In genomic region chrX:69503228-69503834, GRCh38 we compare ENCODE assay signal across 8 cellular contexts. TPM values are rescaled to one million over a fixed set of nuclear protein-coding genes. Genes with fewer than 3 reads are reported as not detected.
DNase-seq lines count a peak whose midpoint lies in the region; ATAC-seq and TF ChIP-seq lines count a peak whose summit lies in the region.

No MANE protein-coding gene starts in this region.

- no peaks in the 10 kb centered on the region for H3K9me3 Mint-ChIP-seq in activated T-helper 1 cell treated with anti-CD3 and anti-CD28 coated beads, Interleukin-12 subunit alpha, Interleukin-12 subunit beta, Interleukin-2, Interleukin-4 antibody, amounts not matched to agents 30 ng/mL and 10 ng/mL and 1 ng/mL, durations not matched to agents 14 hours and 24 hours and 36 hours

- ATAC-seq in GM19463 (IDR thresholded peaks at IDR 0.05; ENCODE audit: unreplicated experiment): no peak
- ATAC-seq in HG03135 (IDR thresholded peaks at IDR 0.05; ENCODE audit: unreplicated experiment): no peak
- no peak for ATAC-seq in HG02610 (IDR thresholded peaks at IDR 0.05; ENCODE audit: unreplicated experiment)

- H3K4me1 Mint-ChIP-seq in activated T-helper 1 cell treated with anti-CD3 and anti-CD28 coated beads, Interleukin-12 subunit alpha, Interleukin-12 subunit beta, Interleukin-2, Interleukin-4 antibody, amounts not matched to agents 30 ng/mL and 10 ng/mL and 1 ng/mL, durations not matched to agents 14 hours and 24 hours and 36 hours (ENCODE audit: low read depth): no peaks in the 10 kb centered on the region

- no peaks in the 10 kb centered on the region for H3K36me3 Mint-ChIP-seq in activated T-helper 1 cell treated with anti-CD3 and anti-CD28 coated beads, Interleukin-12 subunit alpha, Interleukin-12 subunit beta, Interleukin-2, Interleukin-4 antibody, amounts not matched to agents 30 ng/mL and 10 ng/mL and 1 ng/mL, durations not matched to agents 14 hours and 24 hours and 36 hours (ENCODE audit: low read depth)

- intact Hi-C loops in activated T-helper 1 cell treated with anti-CD3 and anti-CD28 coated beads, Interleukin-12 subunit alpha, Interleukin-12 subunit beta, Interleukin-2, Interleukin-4 antibody, amounts not matched to agents 30 ng/mL and 10 ng/mL and 1 ng/mL, durations not matched to agents 14 hours and 24 hours and 36 hours (cut with micrococcal nuclease): loop anchor here (5.0 kb wide), 1 partner anchor 114 kb away; the partner anchor contains the start of gene EDA

- H3K27me3 Mint-ChIP-seq in activated T-helper 1 cell treated with anti-CD3 and anti-CD28 coated beads, Interleukin-12 subunit alpha, Interleukin-12 subunit beta, Interleukin-2, Interleukin-4 antibody, amounts not matched to agents 30 ng/mL and 10 ng/mL and 1 ng/mL, durations not matched to agents 14 hours and 24 hours and 36 hours (ENCODE audit: insufficient read depth): peaks cover 11% of the 10 kb centered on the region

- DNase-seq in COLO668 (lab: John Stamatoyannopoulos, UW; ENCODE audit: unreplicated experiment): peak; percentile 64
- DNase-seq in NAMALWA (ENCODE audit: low spot score): peak; percentile 4
- DNase-seq in activated T-helper 1 cell treated with anti-CD3 and anti-CD28 coated beads, Interleukin-12 subunit alpha, Interleukin-12 subunit beta, Interleukin-2, Interleukin-4 antibody, amounts not matched to agents 30 ng/mL and 10 ng/mL and 1 ng/mL, durations not matched to agents 14 hours and 24 hours and 36 hours (ENCODE audit: low spot score): no peak
- no peak for DNase-seq in kidney epithelial cell (ENCODE audit: low read depth)
- no peak for DNase-seq in COLO829 (ENCODE audit: low spot score)

- no peak overlapping the region for H3K27ac Mint-ChIP-seq in activated T-helper 1 cell treated with anti-CD3 and anti-CD28 coated beads, Interleukin-12 subunit alpha, Interleukin-12 subunit beta, Interleukin-2, Interleukin-4 antibody, amounts not matched to agents 30 ng/mL and 10 ng/mL and 1 ng/mL, durations not matched to agents 14 hours and 24 hours and 36 hours

- TF ChIP-seq CTCF in kidney epithelial cell (IDR thresholded peaks at IDR 0.05; ENCODE audit: insufficient read depth, low read length, poor library complexity, severe bottlenecking): peak; percentile 20

- H3K36me3 ChIP-seq in kidney epithelial cell (ENCODE audit: control insufficient read depth, insufficient read depth, low read length): no peaks in the 10 kb centered on the region

- peak overlapping the region; percentile 26 for H3K4me3 Mint-ChIP-seq in activated T-helper 1 cell treated with anti-CD3 and anti-CD28 coated beads, Interleukin-12 subunit alpha, Interleukin-12 subunit beta, Interleukin-2, Interleukin-4 antibody, amounts not matched to agents 30 ng/mL and 10 ng/mL and 1 ng/mL, durations not matched to agents 14 hours and 24 hours and 36 hours

- H3K27me3 ChIP-seq in kidney epithelial cell (ENCODE audit: control insufficient read depth, insufficient read depth, low read length): peaks cover 35% of the 10 kb centered on the region

- H3K4me3 ChIP-seq in kidney epithelial cell (ENCODE audit: low read depth, low read length): no peak overlapping the region

RNA-seq across cellular contexts. Expression of gene NALF2, which starts 0.8 kb away (rescaled TPM):
- total RNA-seq in activated T-helper 1 cell treated with anti-CD3 and anti-CD28 coated beads, Interleukin-12 subunit alpha, Interleukin-12 subunit beta, Interleukin-2, Interleukin-4 antibody, amounts not matched to agents 30 ng/mL and 10 ng/mL and 1 ng/mL, durations not matched to agents 14 hours and 24 hours and 36 hours: 1.2 TPM in 2 replicates
- total RNA-seq in kidney epithelial cell: 3.6 and 4.6 TPM in 2 replicates

Comparison
In these comparisons a context has a peak if more than half of its experiments do, and no peak if none do; other contexts are left out.
1. DNase-seq: peak in COLO668 (single experiment) and NAMALWA (single experiment); none in activated T-helper 1 cell treated with anti-CD3 and anti-CD28 coated beads, Interleukin-12 subunit alpha, Interleukin-12 subunit beta, Interleukin-2, Interleukin-4 antibody, amounts not matched to agents 30 ng/mL and 10 ng/mL and 1 ng/mL, durations not matched to agents 14 hours and 24 hours and 36 hours (single experiment), kidney epithelial cell (single experiment) and COLO829 (single experiment).